Comparison of ENCODE assay signal across 28 cellular contexts in the genomic region with DNA sequence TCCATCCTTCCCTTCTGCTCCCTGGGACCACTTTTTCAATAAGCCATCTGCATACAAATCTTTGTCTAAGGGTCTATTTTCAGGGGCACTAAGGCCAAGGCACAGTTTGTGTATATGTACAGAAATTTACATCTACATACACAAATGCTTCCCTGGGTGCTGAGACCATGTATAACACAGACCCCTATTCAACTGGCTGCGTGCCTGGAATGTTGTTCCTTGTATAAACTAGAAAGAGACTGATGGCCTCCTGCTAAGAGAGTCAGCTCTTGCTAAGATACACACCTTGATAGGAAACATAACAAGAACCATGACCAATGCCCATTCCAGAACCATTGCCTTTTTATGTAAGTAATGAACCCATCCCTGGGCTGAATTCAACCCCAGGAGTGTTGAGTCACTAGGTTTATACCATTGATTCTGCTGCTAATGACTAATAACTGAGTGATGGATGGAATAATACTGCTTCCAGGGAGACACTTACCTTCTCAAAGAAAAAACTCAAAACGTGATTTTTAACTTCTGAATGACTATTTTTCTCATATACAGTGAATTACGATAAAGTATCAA.
"Had no signal": no experiment of that assay in that cellular context is flagged by ENCODE, and none has a peak within 500 bp of the region (broad histone marks: within the 10 kb centered on the region; RNA-seq: fewer than 3 reads in every experiment).

No MANE protein-coding gene starts in this region.

- H3K36me3 Mint-ChIP-seq: activated naive CD8-positive, alpha-beta T cell; brain; T-cell had no signal

- H3K4me2 ChIP-seq: KMS-11 had no signal

- H3K4me3 Mint-ChIP-seq: activated CD4-positive, alpha-beta memory T cell treated with anti-CD3 and anti-CD28 coated beads, Interleukin-2, amount 10 ng/mL, durations not matched to agents 7 days and 5 days; activated CD4-positive, alpha-beta T cell treated with anti-CD3 and anti-CD28 coated beads, Interleukin-2, amount 10 ng/mL, durations not matched to agents 7 days and 5 days; activated naive CD4-positive, alpha-beta T cell treated with anti-CD3 and anti-CD28 coated beads for 36 hours; activated naive CD8-positive, alpha-beta T cell; activated T-helper 17 cell treated with anti-CD3 and anti-CD28 coated beads, Interleukin-2, amount 50 U/mL, for 72 hours; brain; T-cell had no signal

- H3K27ac Mint-ChIP-seq: activated CD4-positive, alpha-beta memory T cell treated with anti-CD3 and anti-CD28 coated beads, Interleukin-2, amount 10 ng/mL, durations not matched to agents 7 days and 5 days; activated CD4-positive, alpha-beta T cell treated with anti-CD3 and anti-CD28 coated beads, Interleukin-2, amount 10 ng/mL, durations not matched to agents 7 days and 5 days; activated naive CD4-positive, alpha-beta T cell treated with anti-CD3 and anti-CD28 coated beads for 36 hours; activated naive CD8-positive, alpha-beta T cell; activated T-helper 17 cell treated with anti-CD3 and anti-CD28 coated beads, Interleukin-2, amount 50 U/mL, for 72 hours; T-cell had no signal

- FAIRE-seq: astrocyte had no signal

- H3K27me3 Mint-ChIP-seq: activated CD4-positive, alpha-beta memory T cell treated with anti-CD3 and anti-CD28 coated beads, Interleukin-2, amount 10 ng/mL, durations not matched to agents 7 days and 5 days; activated CD4-positive, alpha-beta T cell treated with anti-CD3 and anti-CD28 coated beads, Interleukin-2, amount 10 ng/mL, durations not matched to agents 7 days and 5 days; activated naive CD8-positive, alpha-beta T cell; activated T-helper 17 cell treated with anti-CD3 and anti-CD28 coated beads, Interleukin-2, amount 50 U/mL, for 72 hours; T-cell had no signal

- DNase-seq: activated CD4-positive, alpha-beta memory T cell treated with anti-CD3 and anti-CD28 coated beads, Interleukin-2, amount 10 ng/mL, durations not matched to agents 7 days and 5 days; activated CD4-positive, alpha-beta T cell treated with anti-CD3 and anti-CD28 coated beads, Interleukin-2, amount 10 ng/mL, durations not matched to agents 7 days and 5 days; activated CD4-positive, CD25-positive, alpha-beta regulatory T cell; activated gamma-delta T cell; activated naive CD4-positive, alpha-beta T cell treated with anti-CD3 and anti-CD28 coated beads for 36 hours; activated T-cell treated with anti-CD3 and anti-CD28 coated beads for 4 hours; activated T-cell treated with anti-CD3 and anti-CD28 coated beads, Interleukin-2, amount 50 U/mL, for 48 hours; amygdala; MM.1S; NCI-H1105; NCI-H1436; NCI-H1694 treated with DMSO at 0.1 percent for 48 hours; NCI-H2029 treated with DMSO at 0.1 percent for 48 hours; NCI-H345; NCI-H510A; NCI-H526 treated with DMSO at 0.1 percent for 48 hours; NCI-H82; SHP77 treated with DMSO at 0.1 percent for 48 hours; T-cell; T-helper 2 cell had no signal

- H3K27ac ChIP-seq: cardiac muscle cell, KMS-11, VCaP had no signal

- H3K4me3 ChIP-seq: cardiac muscle cell had no signal

- H3K27me3 ChIP-seq: cardiac muscle cell had no signal

- H3K36me3 ChIP-seq: cardiac muscle cell had no signal

- H3K4me1 Mint-ChIP-seq: activated CD4-positive, alpha-beta memory T cell treated with anti-CD3 and anti-CD28 coated beads, Interleukin-2, amount 10 ng/mL, durations not matched to agents 7 days and 5 days; activated CD4-positive, alpha-beta T cell treated with anti-CD3 and anti-CD28 coated beads, Interleukin-2, amount 10 ng/mL, durations not matched to agents 7 days and 5 days; activated T-helper 17 cell treated with anti-CD3 and anti-CD28 coated beads, Interleukin-2, amount 50 U/mL, for 72 hours; T-cell had no signal

- ATAC-seq: activated T-helper 17 cell treated with anti-CD3 and anti-CD28 coated beads, Interleukin-2, amount 50 U/mL, for 72 hours; Panc1; T-cell had no signal

- H3K9ac ChIP-seq: KMS-11 had no signal

- H3K9me3 Mint-ChIP-seq: activated naive CD4-positive, alpha-beta T cell treated with anti-CD3 and anti-CD28 coated beads for 36 hours; activated T-helper 17 cell treated with anti-CD3 and anti-CD28 coated beads, Interleukin-2, amount 50 U/mL, for 72 hours had no signal
